In genomic region chr11:8679006-8679405, GRCh38 we compare ENCODE assay signal across 20 cellular contexts. TPM values are rescaled to one million over a fixed set of nuclear protein-coding genes. Genes with fewer than 3 reads are reported as not detected.
A peak's percentile ranks its signal among the peaks of the same experiment; 100 is the strongest.
DNase-seq lines count a peak whose midpoint lies in the region; ATAC-seq and TF ChIP-seq lines count a peak whose summit lies in the region.
"Had no signal": no experiment of that assay in that cellular context is flagged by ENCODE, and none has a peak within 500 bp of the region (broad histone marks: within the 10 kb centered on the region; RNA-seq: fewer than 3 reads in every experiment).

No MANE protein-coding gene starts in this region.

- CTCF ChIA-PET in PC-3 (lab: Charles Lee) = no interaction called here

- H2BK5ac ChIP-seq in neuronal stem cell (ENCODE audit: low read length) = no peak overlapping the region

- no peak overlapping the region for H3K4me3 ChIP-seq in PC-3 (ENCODE audit: low read length)
- no peak overlapping the region for H3K4me3 ChIP-seq in coronary artery
- H3K4me3 ChIP-seq in neuronal stem cell (ENCODE audit: low read length in 2 of 2) = no peak overlapping the region
- H3K4me3 ChIP-seq: A549, GM12878, GM23248, HAP-1 had no signal

- DNase-seq in NCI-H2029 (lab: John Stamatoyannopoulos, UW) (peak; percentile 16), NCI-H2029 treated with DMSO at 0.1 percent for 48 hours (lab: John Stamatoyannopoulos, UW) (no peak), PC-3 (peak; percentile 14), coronary artery (ENCODE audit: low spot score) (peak; percentile 31), neuronal stem cell (ENCODE audit: low spot score) (no peak), NOMO-1 treated with DMSO at 0.1 percent for 48 hours (lab: John Stamatoyannopoulos, UW; ENCODE audit: unreplicated experiment) (no peak), HT-29 (ENCODE audit: low spot score) (no peak), iPS-NIHi11 (ENCODE audit: low spot score) (no peak)
- DNase-seq: AML-193; CD4-positive, alpha-beta T cell; DMS153; DND-41; EL; GM23248; IMR-90 had no signal

- H3K27ac ChIP-seq in PC-3 (ENCODE audit: low read length) = no peak overlapping the region
- no peak overlapping the region for H3K27ac ChIP-seq in coronary artery
- H3K27ac ChIP-seq in neuronal stem cell (replicated peaks; ENCODE audit: low read length) = no peak overlapping the region
- H3K27ac ChIP-seq: 22Rv1, A549, C4-2B, GM23248 had no signal

- H3K36me3 ChIP-seq in PC-3 (ENCODE audit: low read depth, low read length) (peaks cover 17% of the 10 kb centered on the region), neuronal stem cell (replicated peaks in 1 of 2; ENCODE audit: control insufficient read depth in 2 of 2, insufficient read depth in 2 of 2, low read length in 2 of 2) (peaks cover 1 to 8% of the 10 kb centered on the region in 2 donors)

- no peak overlapping the region for H3K4ac ChIP-seq in neuronal stem cell (ENCODE audit: low read length)

- peak overlapping the region; percentile 62 for H2BK15ac ChIP-seq in neuronal stem cell (ENCODE audit: low read length)

- no peaks in the 10 kb centered on the region for H3F3A ChIP-seq in PC-3 (ENCODE audit: low read length, unreplicated experiment)

- H4K20me1 ChIP-seq in PC-3 (ENCODE audit: low read length) = peaks cover 8% of the 10 kb centered on the region

- H3K4me1 ChIP-seq in PC-3 (ENCODE audit: insufficient read depth, low read length) (peaks cover 10% of the 10 kb centered on the region; the same call in 1 of the 2 replicates), neuronal stem cell (ENCODE audit: control insufficient read depth in 2 of 2, insufficient read depth in 1 of 2, low read depth in 1 of 2, low read length in 2 of 2) (peaks cover 6 to 16% of the 10 kb centered on the region in 2 donors)
- H3K4me1 ChIP-seq: A549 had no signal

- peak overlapping the region; percentile 70 for H2AK5ac ChIP-seq in neuronal stem cell (ENCODE audit: low read depth, low read length)

- no peaks in the 10 kb centered on the region for H3K9me3 ChIP-seq in PC-3 (ENCODE audit: low read length)
- H3K9me3 ChIP-seq in neuronal stem cell (replicated peaks in 1 of 2; ENCODE audit: control insufficient read depth in 2 of 2, insufficient read depth in 1 of 2, low read depth in 1 of 2, low read length in 2 of 2) = no peaks in the 10 kb centered on the region
- H3K9me3 ChIP-seq: A549, HAP-1 had no signal

- peaks cover 27% of the 10 kb centered on the region for H3K79me2 ChIP-seq in PC-3 (ENCODE audit: low read length)

- H3K27me3 ChIP-seq in PC-3 (ENCODE audit: low read length) (no peaks in the 10 kb centered on the region), neuronal stem cell (ENCODE audit: control insufficient read depth in 3 of 3, insufficient read depth in 3 of 3, low read depth in 1 of 3, low read length in 3 of 3) (no peaks in the 10 kb centered on the region)

- ATAC-seq in PC-3 = peak; percentile 16
- ATAC-seq: A549, GM12878 had no signal

- H3K18ac ChIP-seq in neuronal stem cell (ENCODE audit: low read length) = no peak overlapping the region

- no peak overlapping the region for H4K8ac ChIP-seq in neuronal stem cell (ENCODE audit: low read depth, low read length)

- H3K14ac ChIP-seq in neuronal stem cell (ENCODE audit: low read length) = no peak overlapping the region

- H3K4me2 ChIP-seq in PC-3 (ENCODE audit: low read length) = no peak overlapping the region
- H3K4me2 ChIP-seq in neuronal stem cell (ENCODE audit: insufficient read depth, low read length, poor library complexity, severe bottlenecking) = no peak overlapping the region
- H3K4me2 ChIP-seq: A549 had no signal

- H3K23ac ChIP-seq in neuronal stem cell (ENCODE audit: low read depth, low read length, poor library complexity) = no peak overlapping the region

- POLR2A ChIA-PET in PC-3 (lab: Charles Lee; ENCODE audit: unreplicated experiment) = no interaction called here

- TF ChIP-seq CTCF in PC-3 (conservative IDR thresholded peaks at IDR 0.05; ENCODE audit: low read depth, low read length) = no peak
- no peak for TF ChIP-seq CTCF in coronary artery (IDR thresholded peaks at IDR 0.05)

- no peak overlapping the region for H2BK12ac ChIP-seq in neuronal stem cell (ENCODE audit: low read length)

- H2AFZ ChIP-seq in PC-3 (ENCODE audit: low read length) = no peak overlapping the region
- no peak overlapping the region for H2AFZ ChIP-seq in neuronal stem cell (ENCODE audit: low read length)
- H2AFZ ChIP-seq: GM23248 had no signal

- no CpG with 5 or more reads among the region's 1 CpG for WGBS in neuronal stem cell (ENCODE audit: extremely low coverage in 2 of 2, insufficient read length in 2 of 2, insufficient replicate concordance in 1 of 2), 2 donors

- H2BK120ac ChIP-seq in neuronal stem cell (ENCODE audit: low read depth, low read length) = no peak overlapping the region

- no TSS peak for BruUV-seq in PC-3 (replicated peaks; lab: Mats Ljungman, UMichigan)

- peaks cover 6% of the 10 kb centered on the region for H3K79me1 ChIP-seq in neuronal stem cell (ENCODE audit: low read depth, low read length)

- intact Hi-C loops in PC-3 (cut with micrococcal nuclease) = no loop called here

- no peak overlapping the region for H4K91ac ChIP-seq in neuronal stem cell (ENCODE audit: low read depth, low read length, poor library complexity)

- no peaks in the 10 kb centered on the region for H3K9me2 ChIP-seq in PC-3 (replicated peaks; ENCODE audit: low read length)

- H3K9ac ChIP-seq in PC-3 (ENCODE audit: low read length) (no peak overlapping the region), neuronal stem cell (ENCODE audit: low read depth, low read length, poor library complexity) (peak overlapping the region; percentile 27)
- H3K9ac ChIP-seq: GM23248 had no signal

RNA-seq across cellular contexts. Expression of gene TRIM66, which starts 3.5 kb away (rescaled TPM):
- 5.5 and 6.6 TPM in 2 replicates for total RNA-seq in PC-3 (2014; rRNA removed)
- polyA plus RNA-seq in neuronal stem cell (2013, experiment 1 of 2) = 1.3 TPM
- polyA plus RNA-seq in neuronal stem cell (2013, experiment 2 of 2) = 1.3 TPM
- total RNA-seq in HT-29 (2014; rRNA removed; shearing (Covaris generic)) = 6.7 and 7.0 TPM in 2 replicates

RNA-seq across cellular contexts. Expression of gene RPL27A, which starts 3.6 kb away (rescaled TPM):
- 855 and 1,132 TPM in 2 replicates for total RNA-seq in PC-3 (2014; rRNA removed)
- polyA plus RNA-seq in neuronal stem cell (2013, experiment 1 of 2) = 2,211 TPM
- 2,173 TPM for polyA plus RNA-seq in neuronal stem cell (2013, experiment 2 of 2)
- 2,307 and 2,374 TPM in 2 replicates for total RNA-seq in HT-29 (2014; rRNA removed; shearing (Covaris generic))

Comparison
In these comparisons a context has a peak if more than half of its experiments do, and no peak if none do; other contexts are left out.
1. DNase-seq: peak in NCI-H2029 (single experiment), PC-3 (single experiment) and coronary artery (single experiment); none in NCI-H2029 treated with DMSO at 0.1 percent for 48 hours (single experiment), neuronal stem cell (single experiment), NOMO-1 treated with DMSO at 0.1 percent for 48 hours (single experiment), HT-29 (single experiment) and iPS-NIHi11 (single experiment).